ENCODE assay signal across 8 cellular contexts in genomic region chr6:35727206-35727934, GRCh38. TPM values are rescaled to one million over a fixed set of nuclear protein-coding genes. Genes with fewer than 3 reads are reported as not detected.
DNase-seq lines count a peak whose midpoint lies in the region; ATAC-seq, FAIRE-seq and TF ChIP-seq lines count a peak whose summit lies in the region.

No MANE protein-coding gene starts in this region.

- peak overlapping the region; percentile 53 for H3K4me2 ChIP-seq in fibroblast of lung (ENCODE audit: extremely low read depth, insufficient read depth, low read length)

- no peaks in the 10 kb centered on the region for H3K9me3 ChIP-seq in fibroblast of lung (ENCODE audit: control insufficient read depth, insufficient read depth, low read depth, low read length)
- H3K9me3 ChIP-seq in mucosa of rectum (ENCODE audit: control insufficient read depth in 2 of 2, low read length in 2 of 2) = no peaks in the 10 kb centered on the region

- H4K20me1 ChIP-seq in fibroblast of lung (ENCODE audit: control insufficient read depth, extremely low read depth, insufficient read depth, low read length) = no peaks in the 10 kb centered on the region

- no peaks in the 10 kb centered on the region for H3K79me2 ChIP-seq in fibroblast of lung (ENCODE audit: control insufficient read depth, insufficient read depth, low read length)

- H2AFZ ChIP-seq in fibroblast of lung (ENCODE audit: low read length) = peak overlapping the region; percentile 25

- ATAC-seq in GM21576 (IDR thresholded peaks at IDR 0.05; ENCODE audit: unreplicated experiment) = peak; percentile 6
- ATAC-seq in HG02938 (IDR thresholded peaks at IDR 0.05; ENCODE audit: unreplicated experiment) = no peak

- peak; percentile 75 for DNase-seq in Daoy (ENCODE audit: low read depth)
- peak; percentile 59 for DNase-seq in MV-4-11 (lab: John Stamatoyannopoulos, UW)
- peak; percentile 73 to 97 for DNase-seq in fibroblast of lung (ENCODE audit: low read depth in 2 of 2)
- peak; percentile 79 for DNase-seq in urothelium cell line (ENCODE audit: low spot score)

- H3K36me3 ChIP-seq in fibroblast of lung (ENCODE audit: control insufficient read depth, insufficient read depth, low read length) = no peaks in the 10 kb centered on the region
- H3K36me3 ChIP-seq in mucosa of rectum (ENCODE audit: control insufficient read depth in 2 of 2, insufficient read depth in 2 of 2, low read length in 2 of 2) = no peaks in the 10 kb centered on the region

- TF ChIP-seq CTCF in WI38 (IDR thresholded peaks at IDR 0.05; ENCODE audit: low read depth, low read length) (no peak), fibroblast of lung (conservative IDR thresholded peaks at IDR 0.05 in 1 of 2, IDR thresholded peaks at IDR 0.05 in 1 of 2; ENCODE audit: low read depth in 1 of 2, low read length in 2 of 2) (no peak)

- no peaks in the 10 kb centered on the region for H3K27me3 ChIP-seq in fibroblast of lung (ENCODE audit: control insufficient read depth, insufficient read depth, low read length)
- no peaks in the 10 kb centered on the region for H3K27me3 ChIP-seq in mucosa of rectum (ENCODE audit: control insufficient read depth in 2 of 2, insufficient read depth in 2 of 2, low read length in 2 of 2)

- H3K4me3 ChIP-seq in WI38 (ENCODE audit: low read depth, low read length) (peak overlapping the region; percentile 63), fibroblast of lung (replicated peaks in 1 of 4; ENCODE audit: control extremely low read depth in 1 of 4, insufficient read depth in 1 of 4, low read depth in 3 of 4, low read length in 4 of 4) (peak overlapping the region; percentile 38 to 64 (median 40)), mucosa of rectum (ENCODE audit: low read length in 2 of 2) (peak overlapping the region; percentile 75 to 76)

- H3K27ac ChIP-seq in fibroblast of lung (ENCODE audit: insufficient read depth, low read length) (peak overlapping the region; percentile 69), mucosa of rectum (ENCODE audit: low read depth in 2 of 2, low read length in 2 of 2) (peak overlapping the region; percentile 100)

- H3K4me1 ChIP-seq in fibroblast of lung (ENCODE audit: control insufficient read depth, extremely low read depth, insufficient read depth, low read length) = peaks cover 27% of the 10 kb centered on the region
- peaks cover 73 to 90% of the 10 kb centered on the region in 2 donors for H3K4me1 ChIP-seq in mucosa of rectum (ENCODE audit: control insufficient read depth in 2 of 2, insufficient read depth in 2 of 2, low read length in 2 of 2)

- peak overlapping the region; percentile 71 for H3K9ac ChIP-seq in fibroblast of lung (ENCODE audit: insufficient read depth, low read length)
- H3K9ac ChIP-seq in mucosa of rectum (ENCODE audit: low read depth in 1 of 2, low read length in 2 of 2) = peak overlapping the region; percentile 94 to 98

- no peak for FAIRE-seq in urothelium cell line (lab: Jason Lieb, UNC)

RNA-seq across cellular contexts. Expression of gene ARMC12, which starts 9.5 kb away (rescaled TPM):
- 0.51 TPM in 1 of 2 replicates, not detected in the other for total RNA-seq in Daoy (2014; rRNA removed; shearing (Covaris generic))
- 0.50 and 1.0 TPM in 2 replicates for total RNA-seq in fibroblast of lung
- polyA plus RNA-seq in fibroblast of lung = 0.17 and 0.18 TPM in 2 replicates
- 0.23 and 0.48 TPM in 2 replicates for polyA plus RNA-seq in fibroblast of lung (2012)
- not detected in 2 replicates for polyA minus RNA-seq in fibroblast of lung (ENCODE audit: low replicate concordance)

RNA-seq across cellular contexts. Expression of gene FKBP5, which starts 38.7 kb away (rescaled TPM):
- 6.8 and 10.2 TPM in 2 replicates for total RNA-seq in Daoy (2014; rRNA removed; shearing (Covaris generic))
- 13.4 and 16.3 TPM in 2 replicates for total RNA-seq in fibroblast of lung
- polyA plus RNA-seq in fibroblast of lung = 10.9 and 13.1 TPM in 2 replicates
- polyA plus RNA-seq in fibroblast of lung (2012) = 11.5 and 14.3 TPM in 2 replicates
- polyA minus RNA-seq in fibroblast of lung (ENCODE audit: low replicate concordance) = 0.94 and 2.5 TPM in 2 replicates

RNA-seq across cellular contexts. Expression of gene CLPSL2, which starts 49.0 kb away (rescaled TPM):
- total RNA-seq in Daoy (2014; rRNA removed; shearing (Covaris generic)) = not detected in 2 replicates
- not detected in 2 replicates for total RNA-seq in fibroblast of lung
- polyA plus RNA-seq in fibroblast of lung = not detected in 2 replicates
- polyA plus RNA-seq in fibroblast of lung (2012) = not detected in 2 replicates
- polyA minus RNA-seq in fibroblast of lung (ENCODE audit: low replicate concordance) = not detected in 2 replicates

RNA-seq across cellular contexts. Expression of gene CLPSL1, which starts 53.4 kb away (rescaled TPM):
- total RNA-seq in Daoy (2014; rRNA removed; shearing (Covaris generic)) = not detected in 2 replicates
- total RNA-seq in fibroblast of lung = not detected in 2 replicates
- not detected in 2 replicates for polyA plus RNA-seq in fibroblast of lung
- polyA plus RNA-seq in fibroblast of lung (2012) = not detected in 2 replicates
- not detected in 2 replicates for polyA minus RNA-seq in fibroblast of lung (ENCODE audit: low replicate concordance)
